Comparison of ENCODE assay signal across 12 cellular contexts in genomic region chr5:13985736-13986418, GRCh38. TPM values are rescaled to one million over a fixed set of nuclear protein-coding genes. Genes with fewer than 3 reads are reported as not detected.
DNase-seq lines count a peak whose midpoint lies in the region; ATAC-seq and TF ChIP-seq lines count a peak whose summit lies in the region.
"Had no signal": no experiment of that assay in that cellular context is flagged by ENCODE, and none has a peak within 500 bp of the region (broad histone marks: within the 10 kb centered on the region; RNA-seq: fewer than 3 reads in every experiment).

No MANE protein-coding gene starts in this region.

- intact Hi-C loops in A673 (cut with micrococcal nuclease; ENCODE audit: unreplicated experiment) = loop anchor here (5.0 to 10.0 kb wide), 2 partner anchors 286 to 1019 kb away; no protein-coding TSS in a partner anchor
- intact Hi-C loops in posterior vena cava (cut with DNase I) = loop anchor here in 1 of 2 donors (10.0 kb wide), 2 partner anchors 139 to 669 kb away; no protein-coding TSS in a partner anchor

- peaks cover 8% of the 10 kb centered on the region for H3K27me3 ChIP-seq in A673 (replicated peaks; ENCODE audit: insufficient read depth, low read depth, low read length, poor library complexity)

- CTCF ChIA-PET in A673 (lab: Charles Lee) = no interaction called here

- POLR2A ChIA-PET in A673 (lab: Charles Lee; ENCODE audit: low non-redundant PET) = no interaction called here

- peak; percentile 47 for DNase-seq in A673 (ENCODE audit: low spot score)
- peak; percentile 95 for DNase-seq in HS-27A (ENCODE audit: low read depth)
- peak; percentile 53 for DNase-seq in amniotic stem cell (lab: John Stamatoyannopoulos, UW)
- DNase-seq in islet precursor cell = peak; percentile 77
- DNase-seq in NCI-H526 (lab: John Stamatoyannopoulos, UW) = no peak
- no peak for DNase-seq in posterior vena cava (ENCODE audit: low spot score)
- no peak for DNase-seq in NCI-H1694 treated with DMSO at 0.1 percent for 48 hours (lab: John Stamatoyannopoulos, UW)
- DNase-seq: activated T-cell treated with anti-CD3 and anti-CD28 coated beads, Interleukin-2, amount 50 U/mL, for 4 hours; CD8-positive, alpha-beta T cell; effector CD8-positive, alpha-beta T cell; T-helper 1 cell had no signal

- no peak overlapping the region for H3K4me3 ChIP-seq in A673 (ENCODE audit: low read depth, low read length, poor library complexity, severe bottlenecking)

- no peak overlapping the region for H3K27ac ChIP-seq in A673 (ENCODE audit: low read depth, low read length, poor library complexity, severe bottlenecking)

- H3K4me1 ChIP-seq in A673 (ENCODE audit: insufficient read depth, low read length, poor library complexity, severe bottlenecking) = no peaks in the 10 kb centered on the region

- no peak for ATAC-seq in GM18868 (IDR thresholded peaks at IDR 0.05; ENCODE audit: unreplicated experiment)
- ATAC-seq: activated T-cell treated with anti-CD3 and anti-CD28 coated beads, Interleukin-2, amount 50 U/mL, for 4 hours; CD8-positive, alpha-beta T cell had no signal

- no peaks in the 10 kb centered on the region for H3K9me3 ChIP-seq in A673 (ENCODE audit: low read depth, low read length, poor library complexity, severe bottlenecking)

- H3K36me3 ChIP-seq in A673 (ENCODE audit: insufficient read depth, low read length, poor library complexity, severe bottlenecking) = no peaks in the 10 kb centered on the region

- no peak for TF ChIP-seq CTCF in A673 (conservative IDR thresholded peaks at IDR 0.05; ENCODE audit: low read depth, low read length)

- no TSS peak for BruUV-seq in A673 (replicated peaks; lab: Mats Ljungman, UMichigan)

RNA-seq across cellular contexts. Expression of gene DNAH5, which starts 41.4 kb away (rescaled TPM):
- 0.11 TPM in 1 of 2 replicates, not detected in the other for total RNA-seq in A673 (2021)
- total RNA-seq in posterior vena cava = under 1 TPM; 0.19 to 0.57 TPM
- total RNA-seq: activated T-cell treated with anti-CD3 and anti-CD28 coated beads, Interleukin-2, amount 50 U/mL, for 4 hours; CD8-positive, alpha-beta T cell had no signal

Comparison
In these comparisons a context has a peak if more than half of its experiments do, and no peak if none do; other contexts are left out.
1. DNase-seq: peak in A673 (single experiment), HS-27A (single experiment), amniotic stem cell (single experiment) and islet precursor cell (single experiment); none in NCI-H526 (0 of 2), posterior vena cava (single experiment) and NCI-H1694 treated with DMSO at 0.1 percent for 48 hours (single experiment).